In the genomic region with DNA sequence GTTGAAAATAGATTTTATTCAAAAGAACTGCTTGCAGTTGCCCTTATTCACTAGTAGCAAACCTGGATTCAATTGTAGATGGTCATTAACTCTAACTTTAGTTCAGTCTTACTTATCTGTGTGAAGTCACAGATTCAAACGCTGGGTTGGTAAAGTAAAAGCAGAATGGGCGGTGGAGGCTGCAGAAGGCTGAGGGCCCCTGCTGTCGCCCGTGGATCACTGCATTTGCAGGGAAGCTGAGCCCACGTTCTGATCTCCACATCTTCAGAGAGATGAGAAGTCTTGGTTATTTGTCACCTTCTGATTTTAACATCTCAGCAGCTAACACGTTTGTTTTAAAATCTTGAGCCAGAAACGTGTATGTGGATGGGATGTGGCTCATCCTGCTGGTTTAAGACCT, we compare ENCODE assay signal across 15 cellular contexts.
DNase-seq lines count a peak whose midpoint lies in the region; ATAC-seq, FAIRE-seq and TF ChIP-seq lines count a peak whose summit lies in the region.
"Had no signal": no experiment of that assay in that cellular context is flagged by ENCODE, and none has a peak within 500 bp of the region (broad histone marks: within the 10 kb centered on the region; RNA-seq: fewer than 3 reads in every experiment).

No MANE protein-coding gene starts in this region.

- peak; percentile 31 for DNase-seq in stimulated activated CD4-positive, alpha-beta T cell treated with anti-CD3 and anti-CD28 coated beads, Interleukin-1b, Interleukin-23, amount 100 ng/mL, for 48 hours
- DNase-seq in stimulated activated CD4-positive, alpha-beta T cell treated with anti-CD3 and anti-CD28 coated beads, Interleukin-15, amount 100 ng/mL, for 24 hours: no peak
- DNase-seq in activated naive CD8-positive, alpha-beta T cell treated with anti-CD3 and anti-CD28 coated beads, Interleukin-2, amount 10 ng/mL, durations not matched to agents 7 days and 5 days: no peak
- no peak for DNase-seq in left ventricle myocardium inferior
- DNase-seq in upper lobe of right lung: no peak
- DNase-seq in kidney: no peak
- no peak for DNase-seq in WTC11 (ENCODE audit: low spot score)
- DNase-seq: natural killer cell; NCI-H1105; NK-92 treated with Interleukin-12 subunit alpha and Interleukin-12 subunit beta, amount 100 ng/mL, for 24 hours; stimulated activated naive CD8-positive, alpha-beta T cell treated with anti-CD3 and anti-CD28 coated beads, Interleukin-15, Interleukin-2, amounts not matched to agents 100 U/mL and 50 U/mL, for 24 hours had no signal

- FAIRE-seq in kidney (lab: Jason Lieb, UNC): no peak

- CTCF ChIA-PET in WTC11 (lab: Charles Lee): interaction anchor here (1.5 to 1.9 kb wide), 4 partner anchors 25 to 142 kb away, joined by 5 to 8 read pairs (median 5); no protein-coding TSS in a partner anchor

- no peak overlapping the region for H3K4me3 ChIP-seq in left ventricle myocardium inferior
- no peak overlapping the region for H3K4me3 ChIP-seq in upper lobe of right lung
- H3K4me3 ChIP-seq in kidney (ENCODE audit: low read length in 2 of 2): no peak overlapping the region

- H3K9me3 Mint-ChIP-seq in activated naive CD8-positive, alpha-beta T cell treated with anti-CD3 and anti-CD28 coated beads, Interleukin-2, amount 10 ng/mL, durations not matched to agents 7 days and 5 days: no peaks in the 10 kb centered on the region
- no peaks in the 10 kb centered on the region for H3K9me3 Mint-ChIP-seq in WTC11
- H3K9me3 Mint-ChIP-seq: activated T-helper 17 cell treated with anti-CD3 and anti-CD28 coated beads, Interleukin-2, amount 50 U/mL, for 72 hours; natural killer cell had no signal

- H3K9ac ChIP-seq in kidney (ENCODE audit: low read length in 2 of 2): no peak overlapping the region

- intact Hi-C loops in left ventricle myocardium inferior (cut with micrococcal nuclease) (no loop called here), upper lobe of right lung (cut with DNase I) (no loop called here), kidney (cut with DNase I) (no loop called here)

- no peaks in the 10 kb centered on the region for H3K27me3 ChIP-seq in left ventricle myocardium inferior (ENCODE audit: low read depth)
- no peaks in the 10 kb centered on the region for H3K27me3 ChIP-seq in upper lobe of right lung

- no peak overlapping the region for H3K4me3 Mint-ChIP-seq in activated naive CD8-positive, alpha-beta T cell treated with anti-CD3 and anti-CD28 coated beads, Interleukin-2, amount 10 ng/mL, durations not matched to agents 7 days and 5 days
- no peak overlapping the region for H3K4me3 Mint-ChIP-seq in WTC11
- H3K4me3 Mint-ChIP-seq: activated T-helper 17 cell treated with anti-CD3 and anti-CD28 coated beads, Interleukin-2, amount 50 U/mL, for 72 hours; natural killer cell had no signal

- H3K9me3 ChIP-seq in left ventricle myocardium inferior (replicated peaks): no peaks in the 10 kb centered on the region
- no peaks in the 10 kb centered on the region for H3K9me3 ChIP-seq in upper lobe of right lung
- no peaks in the 10 kb centered on the region for H3K9me3 ChIP-seq in kidney (ENCODE audit: control insufficient read depth in 1 of 2, low read length in 2 of 2)

- no peak overlapping the region for H3K27ac Mint-ChIP-seq in activated naive CD8-positive, alpha-beta T cell treated with anti-CD3 and anti-CD28 coated beads, Interleukin-2, amount 10 ng/mL, durations not matched to agents 7 days and 5 days
- no peak overlapping the region; the same call in 1 of the 2 replicates for H3K27ac Mint-ChIP-seq in WTC11
- H3K27ac Mint-ChIP-seq: activated T-helper 17 cell treated with anti-CD3 and anti-CD28 coated beads, Interleukin-2, amount 50 U/mL, for 72 hours; natural killer cell had no signal

- peak; percentile 56 for ATAC-seq in activated naive CD8-positive, alpha-beta T cell treated with anti-CD3 and anti-CD28 coated beads, Interleukin-2, amount 10 ng/mL, durations not matched to agents 7 days and 5 days (ENCODE audit: low read depth)
- ATAC-seq in upper lobe of right lung (no peak), WTC11 (no peak), GM19455 (IDR thresholded peaks at IDR 0.05; ENCODE audit: unreplicated experiment) (no peak)
- ATAC-seq: activated T-helper 17 cell treated with anti-CD3 and anti-CD28 coated beads, Interleukin-2, amount 50 U/mL, for 72 hours; natural killer cell; stimulated activated naive CD8-positive, alpha-beta T cell treated with anti-CD3 and anti-CD28 coated beads, Interleukin-15, Interleukin-2, amounts not matched to agents 100 U/mL and 50 U/mL, for 24 hours had no signal

- POLR2A ChIA-PET in activated naive CD8-positive, alpha-beta T cell treated with anti-CD3 and anti-CD28 coated beads, Interleukin-2, amount 10 ng/mL, durations not matched to agents 7 days and 5 days (lab: Charles Lee): interaction anchor here (1.3 kb wide), 1 partner anchor 12 kb away, joined by 3 read pairs; no protein-coding TSS in a partner anchor
- POLR2A ChIA-PET in WTC11 (lab: Charles Lee): no interaction called here

- peaks cover 9% of the 10 kb centered on the region for H3K36me3 Mint-ChIP-seq in activated naive CD8-positive, alpha-beta T cell treated with anti-CD3 and anti-CD28 coated beads, Interleukin-2, amount 10 ng/mL, durations not matched to agents 7 days and 5 days
- H3K36me3 Mint-ChIP-seq in WTC11: peaks cover 14% of the 10 kb centered on the region
- H3K36me3 Mint-ChIP-seq: natural killer cell had no signal

- peaks cover 27% of the 10 kb centered on the region for H3K36me3 ChIP-seq in left ventricle myocardium inferior
- peaks cover 31% of the 10 kb centered on the region for H3K36me3 ChIP-seq in upper lobe of right lung
- peaks cover 6 to 12% of the 10 kb centered on the region in 2 donors for H3K36me3 ChIP-seq in kidney (ENCODE audit: control insufficient read depth in 1 of 2, insufficient read depth in 2 of 2, low read length in 2 of 2)

- peak overlapping the region; percentile 28 for H3K27ac ChIP-seq in left ventricle myocardium inferior (replicated peaks)
- H3K27ac ChIP-seq in upper lobe of right lung: no peak overlapping the region
- no peak overlapping the region for H3K27ac ChIP-seq in kidney (ENCODE audit: low read depth in 2 of 2, low read length in 2 of 2)
- H3K27ac ChIP-seq: C4-2B, HL-60 had no signal

- peaks cover 36% of the 10 kb centered on the region for H3K4me1 ChIP-seq in left ventricle myocardium inferior
- H3K4me1 ChIP-seq in upper lobe of right lung: no peaks in the 10 kb centered on the region
- peaks cover 0 to 6% of the 10 kb centered on the region in 2 donors for H3K4me1 ChIP-seq in kidney (ENCODE audit: control insufficient read depth in 1 of 2, insufficient read depth in 1 of 2, low read depth in 1 of 2, low read length in 2 of 2)

- TF ChIP-seq CTCF in left ventricle myocardium inferior (IDR thresholded peaks at IDR 0.05; ENCODE audit: borderline replicate concordance): peak; percentile 48
- TF ChIP-seq CTCF in upper lobe of right lung (IDR thresholded peaks at IDR 0.05): peak; percentile 12
- no peak for TF ChIP-seq CTCF in kidney (IDR thresholded peaks at IDR 0.05; ENCODE audit: borderline replicate concordance, extremely low read depth, insufficient read depth)
- no peak for TF ChIP-seq CTCF in WTC11 (IDR thresholded peaks at IDR 0.05)

- no peaks in the 10 kb centered on the region for H3K27me3 Mint-ChIP-seq in activated naive CD8-positive, alpha-beta T cell treated with anti-CD3 and anti-CD28 coated beads, Interleukin-2, amount 10 ng/mL, durations not matched to agents 7 days and 5 days
- H3K27me3 Mint-ChIP-seq in WTC11 (ENCODE audit: low read depth): no peaks in the 10 kb centered on the region
- H3K27me3 Mint-ChIP-seq: activated T-helper 17 cell treated with anti-CD3 and anti-CD28 coated beads, Interleukin-2, amount 50 U/mL, for 72 hours had no signal

- H3K4me1 Mint-ChIP-seq in activated naive CD8-positive, alpha-beta T cell treated with anti-CD3 and anti-CD28 coated beads, Interleukin-2, amount 10 ng/mL, durations not matched to agents 7 days and 5 days: peaks cover 11% of the 10 kb centered on the region
- peaks cover 18% of the 10 kb centered on the region for H3K4me1 Mint-ChIP-seq in WTC11
- H3K4me1 Mint-ChIP-seq: natural killer cell had no signal

TF ChIP-seq in WTC11, 78 proteins besides CTCF, POLR2A, EP300 and RAD21 (continues in another document):
- TF ChIP-seq TCF7 (CRISPR knock-in tag; IDR thresholded peaks at IDR 0.05; ENCODE audit: low read depth): no peak
- TF ChIP-seq, protein P1, sequence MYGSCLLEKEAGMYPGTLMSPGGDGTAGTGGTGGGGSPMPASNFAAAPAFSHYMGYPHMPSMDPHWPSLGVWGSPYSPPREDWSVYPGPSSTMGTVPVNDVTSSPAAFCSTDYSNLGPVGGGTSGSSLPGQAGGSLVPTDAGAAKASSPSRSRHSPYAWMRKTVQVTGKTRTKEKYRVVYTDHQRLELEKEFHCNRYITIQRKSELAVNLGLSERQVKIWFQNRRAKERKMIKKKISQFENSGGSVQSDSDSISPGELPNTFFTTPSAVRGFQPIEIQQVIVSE (CRISPR knock-in tag; IDR thresholded peaks at IDR 0.05; ENCODE audit: borderline replicate concordance): no peak
- TF ChIP-seq, protein P2, sequence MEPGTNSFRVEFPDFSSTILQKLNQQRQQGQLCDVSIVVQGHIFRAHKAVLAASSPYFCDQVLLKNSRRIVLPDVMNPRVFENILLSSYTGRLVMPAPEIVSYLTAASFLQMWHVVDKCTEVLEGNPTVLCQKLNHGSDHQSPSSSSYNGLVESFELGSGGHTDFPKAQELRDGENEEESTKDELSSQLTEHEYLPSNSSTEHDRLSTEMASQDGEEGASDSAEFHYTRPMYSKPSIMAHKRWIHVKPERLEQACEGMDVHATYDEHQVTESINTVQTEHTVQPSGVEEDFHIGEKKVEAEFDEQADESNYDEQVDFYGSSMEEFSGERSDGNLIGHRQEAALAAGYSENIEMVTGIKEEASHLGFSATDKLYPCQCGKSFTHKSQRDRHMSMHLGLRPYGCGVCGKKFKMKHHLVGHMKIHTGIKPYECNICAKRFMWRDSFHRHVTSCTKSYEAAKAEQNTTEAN (CRISPR knock-in tag; IDR thresholded peaks at IDR 0.05): no peak

Comparison
In these comparisons a context has a peak if more than half of its experiments do, and no peak if none do; other contexts are left out.
1. CTCF ChIP-seq: peak in left ventricle myocardium inferior (single experiment) and upper lobe of right lung (single experiment); none in kidney (single experiment) and WTC11 (single experiment).